8 cellular contexts compared by ENCODE assay signal in the genomic region with DNA sequence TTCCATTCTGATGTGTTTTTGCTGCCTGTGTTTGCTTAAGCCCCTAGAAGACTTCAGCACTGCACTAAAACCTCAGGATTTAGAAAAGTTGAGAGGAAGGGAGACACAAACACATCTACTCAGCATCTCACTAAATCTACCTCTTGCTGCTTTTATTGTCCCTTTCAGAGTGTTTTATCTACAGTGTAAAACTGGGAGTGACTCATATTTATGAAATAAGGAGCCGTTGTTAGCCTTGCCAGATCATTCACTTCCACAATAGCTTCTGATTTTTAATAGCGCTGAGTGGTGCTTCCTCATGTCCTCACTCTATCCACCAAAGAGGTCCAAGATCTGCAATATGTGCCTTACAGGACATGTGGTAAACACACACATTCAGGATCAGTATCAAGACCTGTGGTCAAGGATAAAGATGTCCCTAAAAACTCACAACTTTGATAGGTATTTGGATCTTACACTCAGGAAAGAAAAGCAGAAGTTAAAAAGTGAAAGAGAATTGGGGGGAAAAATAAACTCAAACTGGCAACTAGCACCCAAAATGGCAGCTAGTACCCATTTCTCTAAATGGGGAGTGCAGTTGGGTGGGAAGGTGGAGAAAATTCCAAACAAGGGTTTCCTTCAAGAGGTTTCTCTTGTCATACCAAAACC. TPM values are rescaled to one million over a fixed set of nuclear protein-coding genes. Genes with fewer than 3 reads are reported as not detected.
DNase-seq lines count a peak whose midpoint lies in the region; ATAC-seq lines count a peak whose summit lies in the region.

No MANE protein-coding gene starts in this region.

- ATAC-seq in GM18870 (IDR thresholded peaks at IDR 0.05; ENCODE audit: unreplicated experiment) (peak; percentile 9), HG03108 (IDR thresholded peaks at IDR 0.05; ENCODE audit: unreplicated experiment) (peak; percentile 25), HG02938 (IDR thresholded peaks at IDR 0.05; ENCODE audit: unreplicated experiment) (no peak)
- ATAC-seq in activated naive CD8-positive, alpha-beta T cell treated with anti-CD3 and anti-CD28 coated beads, Interleukin-2, amount 10 ng/mL, durations not matched to agents 7 days and 5 days (ENCODE audit: low read depth) = peak; percentile 8
- ATAC-seq in natural killer cell treated with Interleukin-12 subunit alpha and Interleukin-12 subunit beta and Interleukin-15 and Interleukin-18, amount 100 ng/mL, for 72 hours = peak; percentile 50 to 54

- peaks cover 77% of the 10 kb centered on the region for H3K36me3 Mint-ChIP-seq in activated naive CD8-positive, alpha-beta T cell treated with anti-CD3 and anti-CD28 coated beads, Interleukin-2, amount 10 ng/mL, durations not matched to agents 7 days and 5 days
- H3K36me3 Mint-ChIP-seq in natural killer cell treated with Interleukin-12 subunit alpha and Interleukin-12 subunit beta and Interleukin-15 and Interleukin-18, amount 100 ng/mL, for 72 hours = peaks cover 57% of the 10 kb centered on the region

- POLR2A ChIA-PET in activated naive CD8-positive, alpha-beta T cell treated with anti-CD3 and anti-CD28 coated beads, Interleukin-2, amount 10 ng/mL, durations not matched to agents 7 days and 5 days (lab: Charles Lee) = interaction anchor here (1.1 to 3.9 kb wide), 4 partner anchors 13 to 53 kb away, joined by 3 to 22 read pairs (median 6); partner anchors contain the start of gene DUSP10

- peaks cover 66% of the 10 kb centered on the region for H3K4me1 Mint-ChIP-seq in activated naive CD8-positive, alpha-beta T cell treated with anti-CD3 and anti-CD28 coated beads, Interleukin-2, amount 10 ng/mL, durations not matched to agents 7 days and 5 days
- H3K4me1 Mint-ChIP-seq in natural killer cell treated with Interleukin-12 subunit alpha and Interleukin-12 subunit beta and Interleukin-15 and Interleukin-18, amount 100 ng/mL, for 72 hours (ENCODE audit: low read depth in 2 of 2) = peaks cover 86 to 93% of the 10 kb centered on the region in 2 donors

- peak overlapping the region; percentile 91 for H3K27ac Mint-ChIP-seq in activated naive CD8-positive, alpha-beta T cell treated with anti-CD3 and anti-CD28 coated beads, Interleukin-2, amount 10 ng/mL, durations not matched to agents 7 days and 5 days
- peak overlapping the region; percentile 95 to 98 for H3K27ac Mint-ChIP-seq in natural killer cell treated with Interleukin-12 subunit alpha and Interleukin-12 subunit beta and Interleukin-15 and Interleukin-18, amount 100 ng/mL, for 72 hours

- no peaks in the 10 kb centered on the region for H3K27me3 Mint-ChIP-seq in activated naive CD8-positive, alpha-beta T cell treated with anti-CD3 and anti-CD28 coated beads, Interleukin-2, amount 10 ng/mL, durations not matched to agents 7 days and 5 days
- no peaks in the 10 kb centered on the region for H3K27me3 Mint-ChIP-seq in natural killer cell treated with Interleukin-12 subunit alpha and Interleukin-12 subunit beta and Interleukin-15 and Interleukin-18, amount 100 ng/mL, for 72 hours

- peaks cover 20% of the 10 kb centered on the region for H3K9me3 Mint-ChIP-seq in activated naive CD8-positive, alpha-beta T cell treated with anti-CD3 and anti-CD28 coated beads, Interleukin-2, amount 10 ng/mL, durations not matched to agents 7 days and 5 days
- no peaks in the 10 kb centered on the region for H3K9me3 Mint-ChIP-seq in natural killer cell treated with Interleukin-12 subunit alpha and Interleukin-12 subunit beta and Interleukin-15 and Interleukin-18, amount 100 ng/mL, for 72 hours

- no peak for DNase-seq in activated naive CD8-positive, alpha-beta T cell treated with anti-CD3 and anti-CD28 coated beads, Interleukin-2, amount 10 ng/mL, durations not matched to agents 7 days and 5 days
- no peak for DNase-seq in natural killer cell treated with Interleukin-12 subunit alpha and Interleukin-12 subunit beta and Interleukin-15 and Interleukin-18, amount 100 ng/mL, for 72 hours (ENCODE audit: low spot score)
- no peak for DNase-seq in DMS79 treated with DMSO at 0.1 percent for 48 hours (lab: John Stamatoyannopoulos, UW)
- DNase-seq in stimulated activated CD4-positive, alpha-beta T cell treated with anti-CD3 and anti-CD28 coated beads, Interleukin-12 subunit alpha, Interleukin-12 subunit beta, amount 100 ng/mL, for 4 hours = no peak
- no peak for DNase-seq in NCI-H146 treated with DMSO at 0.1 percent for 48 hours (lab: John Stamatoyannopoulos, UW; ENCODE audit: unreplicated experiment)

- peak overlapping the region; percentile 79 for H3K4me3 Mint-ChIP-seq in activated naive CD8-positive, alpha-beta T cell treated with anti-CD3 and anti-CD28 coated beads, Interleukin-2, amount 10 ng/mL, durations not matched to agents 7 days and 5 days
- peak overlapping the region; percentile 83 for H3K4me3 Mint-ChIP-seq in natural killer cell treated with Interleukin-12 subunit alpha and Interleukin-12 subunit beta and Interleukin-15 and Interleukin-18, amount 100 ng/mL, for 72 hours

RNA-seq across cellular contexts. Expression of gene DUSP10, which starts 16.1 kb away (rescaled TPM):
- total RNA-seq in activated naive CD8-positive, alpha-beta T cell treated with anti-CD3 and anti-CD28 coated beads, Interleukin-2, amount 10 ng/mL, durations not matched to agents 7 days and 5 days = 10 to 100 TPM; 14.8 to 15.7 TPM
- total RNA-seq in natural killer cell treated with Interleukin-12 subunit alpha and Interleukin-12 subunit beta and Interleukin-15 and Interleukin-18, amount 100 ng/mL, for 72 hours = 10 to 100 TPM; 43.3 to 85.2 TPM
